In genomic region chr19:45940515-45940805, GRCh38 we compare ENCODE assay signal across 2 cellular contexts.
TF ChIP-seq lines count a peak whose summit lies in the region.

No MANE protein-coding gene starts in this region.

TF ChIP-seq in GM23338, 12 proteins besides CTCF, POLR2A, EP300 and RAD21:
- no peak for TF ChIP-seq REST (IDR thresholded peaks at IDR 0.05; ENCODE audit: unreplicated experiment)
- TF ChIP-seq CREB1 (CRISPR knock-in tag; IDR thresholded peaks at IDR 0.05; ENCODE audit: low read depth): no peak
- TF ChIP-seq POLR2AphosphoS5 (IDR thresholded peaks at IDR 0.05; ENCODE audit: low read depth): no peak
- TF ChIP-seq ETS1 (IDR thresholded peaks at IDR 0.05): no peak
- TF ChIP-seq ZNF331 (CRISPR knock-in tag; IDR thresholded peaks at IDR 0.05; ENCODE audit: low read depth): no peak
- no peak for TF ChIP-seq JUNB (IDR thresholded peaks at IDR 0.05; ENCODE audit: unreplicated experiment)
- no peak for TF ChIP-seq EZH2phosphoT487 (IDR thresholded peaks at IDR 0.05; ENCODE audit: unreplicated experiment)
- TF ChIP-seq EZH2 (IDR thresholded peaks at IDR 0.05; ENCODE audit: low read depth, unreplicated experiment): no peak
- TF ChIP-seq ZNF114 (CRISPR knock-in tag; IDR thresholded peaks at IDR 0.05): no peak
- no peak for TF ChIP-seq STAT1 (IDR thresholded peaks at IDR 0.05; ENCODE audit: unreplicated experiment)

TF ChIP-seq in IMR-90, 13 proteins besides CTCF, POLR2A, EP300 and RAD21:
- no peak for TF ChIP-seq RCOR1 (IDR thresholded peaks at IDR 0.05; ENCODE audit: insufficient replicate concordance, low read length)
- TF ChIP-seq MAFK (IDR thresholded peaks at IDR 0.05; ENCODE audit: low read depth, low read length): no peak
- TF ChIP-seq CHD1 (IDR thresholded peaks at IDR 0.05; ENCODE audit: low read depth, low read length): no peak
- TF ChIP-seq RFX5 (IDR thresholded peaks at IDR 0.05; ENCODE audit: low read depth, low read length): no peak
- TF ChIP-seq BHLHE40 (IDR thresholded peaks at IDR 0.05; ENCODE audit: low read depth, low read length): no peak
- no peak for TF ChIP-seq NFE2L2 (IDR thresholded peaks at IDR 0.05; ENCODE audit: low read depth, low read length)
- TF ChIP-seq ELK1 (IDR thresholded peaks at IDR 0.05; ENCODE audit: borderline replicate concordance, low read depth, low read length): no peak
- no peak for TF ChIP-seq MXI1 (IDR thresholded peaks at IDR 0.05; ENCODE audit: borderline replicate concordance, low read depth, low read length)
- TF ChIP-seq CEBPB (IDR thresholded peaks at IDR 0.05; ENCODE audit: low read depth, low read length): no peak
- TF ChIP-seq FOS (IDR thresholded peaks at IDR 0.05; ENCODE audit: low read depth, low read length): no peak
- no peak for TF ChIP-seq SMC3 (IDR thresholded peaks at IDR 0.05; ENCODE audit: low read depth, low read length)
- no peak for TF ChIP-seq MAZ (IDR thresholded peaks at IDR 0.05; ENCODE audit: borderline replicate concordance, low read depth, low read length)
- no peak for TF ChIP-seq USF2 (IDR thresholded peaks at IDR 0.05; ENCODE audit: low read depth, low read length)
